Comparison of ENCODE assay signal across 10 cellular contexts in the genomic region with DNA sequence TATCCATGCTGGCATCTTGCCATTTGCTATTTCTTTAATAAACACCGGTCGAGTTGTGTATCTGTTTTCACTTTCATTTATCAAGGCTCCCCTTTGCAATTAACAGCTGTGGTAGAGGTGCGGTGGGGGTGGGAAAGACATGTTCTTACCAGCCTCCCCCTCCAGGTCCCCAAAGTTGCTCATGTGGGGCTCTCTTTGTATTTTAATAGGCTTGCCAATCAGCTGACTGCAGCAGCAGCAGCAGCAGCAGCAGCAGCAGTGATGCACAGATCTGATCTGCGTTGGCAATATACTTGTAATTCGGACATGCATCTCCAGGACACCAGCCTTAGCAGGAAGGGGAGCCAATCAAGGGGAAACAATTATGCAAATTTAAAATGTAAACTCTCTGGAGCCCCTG. TPM values are rescaled to one million over a fixed set of nuclear protein-coding genes. Genes with fewer than 3 reads are reported as not detected.
DNase-seq lines count a peak whose midpoint lies in the region; ATAC-seq lines count a peak whose summit lies in the region.
"Had no signal": no experiment of that assay in that cellular context is flagged by ENCODE, and none has a peak within 500 bp of the region (broad histone marks: within the 10 kb centered on the region; RNA-seq: fewer than 3 reads in every experiment).

No MANE protein-coding gene starts in this region.

- ATAC-seq in HG02885 (IDR thresholded peaks at IDR 0.05; ENCODE audit: poor library complexity, unreplicated experiment), result peak; percentile 58
- no peak for ATAC-seq in activated CD4-positive, CD25-positive, alpha-beta regulatory T cell treated with anti-CD3 and anti-CD28 coated beads, Interleukin-2, amount 50 U/mL, for 24 hours
- ATAC-seq: foreskin keratinocyte had no signal

- DNase-seq in NCI-H82 (lab: John Stamatoyannopoulos, UW) (peak; percentile 31), NCI-H82 treated with DMSO at 0.1 percent for 48 hours (lab: John Stamatoyannopoulos, UW; ENCODE audit: unreplicated experiment) (no peak), SK-N-DZ (ENCODE audit: low spot score) (peak; percentile 13), retina (peak; percentile 20), GM19238 (ENCODE audit: insufficient read length, low spot score) (no peak), dermis blood vessel endothelial cell (no peak)
- DNase-seq: foreskin keratinocyte, testis had no signal

RNA-seq across cellular contexts. Expression of a gene that starts 40.3 kb away (rescaled TPM):
- 5.4 TPM in 2 replicates for polyA plus RNA-seq in SK-N-DZ (2014; cell fraction: cytosol; rRNA removed)
- 7.5 and 15.7 TPM in 2 replicates for polyA plus RNA-seq in SK-N-DZ (2014; cell fraction: nucleus; rRNA removed)
- total RNA-seq in dermis blood vessel endothelial cell, result 1.0 and 3.4 TPM in 2 replicates

Comparison
In these comparisons a context has a peak if more than half of its experiments do, and no peak if none do; other contexts are left out.
1. DNase-seq: peak in NCI-H82 (single experiment), SK-N-DZ (single experiment) and retina (single experiment); none in NCI-H82 treated with DMSO at 0.1 percent for 48 hours (single experiment), GM19238 (single experiment) and dermis blood vessel endothelial cell (single experiment).